Comparison of ENCODE assay signal across 1 cellular context in the genomic region with DNA sequence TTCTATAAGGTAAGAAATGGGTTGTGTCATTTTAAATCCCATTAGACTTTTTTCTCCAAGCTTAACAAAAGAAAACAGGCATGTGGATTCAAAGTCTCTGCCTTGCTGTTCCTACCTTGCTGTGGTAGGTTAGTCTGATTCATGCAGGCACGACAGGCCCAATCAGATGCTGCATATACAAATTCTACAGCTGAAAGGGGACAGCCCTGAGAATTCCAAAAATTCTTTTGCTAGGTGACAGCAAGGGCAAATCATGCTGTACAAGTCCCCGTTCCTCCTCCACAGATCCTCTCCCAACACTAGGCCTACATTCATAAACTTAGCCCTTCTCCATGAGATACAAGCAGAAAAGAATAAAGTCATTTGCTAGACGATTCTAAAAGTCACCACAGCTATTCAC.
TF ChIP-seq lines count a peak whose summit lies in the region.

No MANE protein-coding gene starts in this region.

TF ChIP-seq in GM23338, 12 proteins besides CTCF, POLR2A, EP300 and RAD21 (continued from another document):
- TF ChIP-seq, protein P1, sequence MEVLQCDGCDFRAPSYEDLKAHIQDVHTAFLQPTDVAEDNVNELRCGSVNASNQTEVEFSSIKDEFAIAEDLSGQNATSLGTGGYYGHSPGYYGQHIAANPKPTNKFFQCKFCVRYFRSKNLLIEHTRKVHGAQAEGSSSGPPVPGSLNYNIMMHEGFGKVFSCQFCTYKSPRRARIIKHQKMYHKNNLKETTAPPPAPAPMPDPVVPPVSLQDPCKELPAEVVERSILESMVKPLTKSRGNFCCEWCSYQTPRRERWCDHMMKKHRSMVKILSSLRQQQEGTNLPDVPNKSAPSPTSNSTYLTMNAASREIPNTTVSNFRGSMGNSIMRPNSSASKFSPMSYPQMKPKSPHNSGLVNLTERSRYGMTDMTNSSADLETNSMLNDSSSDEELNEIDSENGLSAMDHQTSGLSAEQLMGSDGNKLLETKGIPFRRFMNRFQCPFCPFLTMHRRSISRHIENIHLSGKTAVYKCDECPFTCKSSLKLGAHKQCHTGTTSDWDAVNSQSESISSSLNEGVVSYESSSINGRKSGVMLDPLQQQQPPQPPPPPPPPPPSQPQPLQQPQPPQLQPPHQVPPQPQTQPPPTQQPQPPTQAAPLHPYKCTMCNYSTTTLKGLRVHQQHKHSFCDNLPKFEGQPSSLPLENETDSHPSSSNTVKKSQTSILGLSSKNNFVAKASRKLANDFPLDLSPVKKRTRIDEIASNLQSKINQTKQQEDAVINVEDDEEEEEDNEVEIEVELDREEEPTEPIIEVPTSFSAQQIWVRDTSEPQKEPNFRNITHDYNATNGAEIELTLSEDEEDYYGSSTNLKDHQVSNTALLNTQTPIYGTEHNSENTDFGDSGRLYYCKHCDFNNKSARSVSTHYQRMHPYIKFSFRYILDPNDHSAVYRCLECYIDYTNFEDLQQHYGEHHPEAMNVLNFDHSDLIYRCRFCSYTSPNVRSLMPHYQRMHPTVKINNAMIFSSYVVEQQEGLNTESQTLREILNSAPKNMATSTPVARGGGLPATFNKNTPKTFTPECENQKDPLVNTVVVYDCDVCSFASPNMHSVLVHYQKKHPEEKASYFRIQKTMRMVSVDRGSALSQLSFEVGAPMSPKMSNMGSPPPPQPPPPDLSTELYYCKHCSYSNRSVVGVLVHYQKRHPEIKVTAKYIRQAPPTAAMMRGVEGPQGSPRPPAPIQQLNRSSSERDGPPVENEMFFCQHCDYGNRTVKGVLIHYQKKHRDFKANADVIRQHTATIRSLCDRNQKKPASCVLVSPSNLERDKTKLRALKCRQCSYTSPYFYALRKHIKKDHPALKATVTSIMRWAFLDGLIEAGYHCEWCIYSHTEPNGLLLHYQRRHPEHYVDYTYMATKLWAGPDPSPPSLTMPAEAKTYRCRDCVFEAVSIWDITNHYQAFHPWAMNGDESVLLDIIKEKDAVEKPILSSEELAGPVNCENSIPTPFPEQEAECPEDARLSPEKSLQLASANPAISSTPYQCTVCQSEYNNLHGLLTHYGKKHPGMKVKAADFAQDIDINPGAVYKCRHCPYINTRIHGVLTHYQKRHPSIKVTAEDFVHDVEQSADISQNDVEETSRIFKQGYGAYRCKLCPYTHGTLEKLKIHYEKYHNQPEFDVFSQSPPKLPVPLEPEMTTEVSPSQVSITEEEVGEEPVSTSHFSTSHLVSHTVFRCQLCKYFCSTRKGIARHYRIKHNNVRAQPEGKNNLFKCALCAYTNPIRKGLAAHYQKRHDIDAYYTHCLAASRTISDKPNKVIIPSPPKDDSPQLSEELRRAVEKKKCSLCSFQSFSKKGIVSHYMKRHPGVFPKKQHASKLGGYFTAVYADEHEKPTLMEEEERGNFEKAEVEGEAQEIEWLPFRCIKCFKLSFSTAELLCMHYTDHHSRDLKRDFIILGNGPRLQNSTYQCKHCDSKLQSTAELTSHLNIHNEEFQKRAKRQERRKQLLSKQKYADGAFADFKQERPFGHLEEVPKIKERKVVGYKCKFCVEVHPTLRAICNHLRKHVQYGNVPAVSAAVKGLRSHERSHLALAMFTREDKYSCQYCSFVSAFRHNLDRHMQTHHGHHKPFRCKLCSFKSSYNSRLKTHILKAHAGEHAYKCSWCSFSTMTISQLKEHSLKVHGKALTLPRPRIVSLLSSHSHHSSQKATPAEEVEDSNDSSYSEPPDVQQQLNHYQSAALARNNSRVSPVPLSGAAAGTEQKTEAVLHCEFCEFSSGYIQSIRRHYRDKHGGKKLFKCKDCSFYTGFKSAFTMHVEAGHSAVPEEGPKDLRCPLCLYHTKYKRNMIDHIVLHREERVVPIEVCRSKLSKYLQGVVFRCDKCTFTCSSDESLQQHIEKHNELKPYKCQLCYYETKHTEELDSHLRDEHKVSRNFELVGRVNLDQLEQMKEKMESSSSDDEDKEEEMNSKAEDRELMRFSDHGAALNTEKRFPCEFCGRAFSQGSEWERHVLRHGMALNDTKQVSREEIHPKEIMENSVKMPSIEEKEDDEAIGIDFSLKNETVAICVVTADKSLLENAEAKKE (CRISPR knock-in tag; IDR thresholded peaks at IDR 0.05): no peak
- TF ChIP-seq, protein P2, sequence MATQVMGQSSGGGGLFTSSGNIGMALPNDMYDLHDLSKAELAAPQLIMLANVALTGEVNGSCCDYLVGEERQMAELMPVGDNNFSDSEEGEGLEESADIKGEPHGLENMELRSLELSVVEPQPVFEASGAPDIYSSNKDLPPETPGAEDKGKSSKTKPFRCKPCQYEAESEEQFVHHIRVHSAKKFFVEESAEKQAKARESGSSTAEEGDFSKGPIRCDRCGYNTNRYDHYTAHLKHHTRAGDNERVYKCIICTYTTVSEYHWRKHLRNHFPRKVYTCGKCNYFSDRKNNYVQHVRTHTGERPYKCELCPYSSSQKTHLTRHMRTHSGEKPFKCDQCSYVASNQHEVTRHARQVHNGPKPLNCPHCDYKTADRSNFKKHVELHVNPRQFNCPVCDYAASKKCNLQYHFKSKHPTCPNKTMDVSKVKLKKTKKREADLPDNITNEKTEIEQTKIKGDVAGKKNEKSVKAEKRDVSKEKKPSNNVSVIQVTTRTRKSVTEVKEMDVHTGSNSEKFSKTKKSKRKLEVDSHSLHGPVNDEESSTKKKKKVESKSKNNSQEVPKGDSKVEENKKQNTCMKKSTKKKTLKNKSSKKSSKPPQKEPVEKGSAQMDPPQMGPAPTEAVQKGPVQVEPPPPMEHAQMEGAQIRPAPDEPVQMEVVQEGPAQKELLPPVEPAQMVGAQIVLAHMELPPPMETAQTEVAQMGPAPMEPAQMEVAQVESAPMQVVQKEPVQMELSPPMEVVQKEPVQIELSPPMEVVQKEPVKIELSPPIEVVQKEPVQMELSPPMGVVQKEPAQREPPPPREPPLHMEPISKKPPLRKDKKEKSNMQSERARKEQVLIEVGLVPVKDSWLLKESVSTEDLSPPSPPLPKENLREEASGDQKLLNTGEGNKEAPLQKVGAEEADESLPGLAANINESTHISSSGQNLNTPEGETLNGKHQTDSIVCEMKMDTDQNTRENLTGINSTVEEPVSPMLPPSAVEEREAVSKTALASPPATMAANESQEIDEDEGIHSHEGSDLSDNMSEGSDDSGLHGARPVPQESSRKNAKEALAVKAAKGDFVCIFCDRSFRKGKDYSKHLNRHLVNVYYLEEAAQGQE (IDR thresholded peaks at IDR 0.05; ENCODE audit: unreplicated experiment): no peak
- TF ChIP-seq ZNF114 (CRISPR knock-in tag; IDR thresholded peaks at IDR 0.05): no peak
- no peak for TF ChIP-seq EZH2 (IDR thresholded peaks at IDR 0.05; ENCODE audit: low read depth, unreplicated experiment)
- TF ChIP-seq EZH2phosphoT487 (IDR thresholded peaks at IDR 0.05; ENCODE audit: unreplicated experiment): no peak
- TF ChIP-seq POLR2AphosphoS5 (IDR thresholded peaks at IDR 0.05; ENCODE audit: low read depth): no peak
